In genomic region chr1:202063093-202063492, GRCh38 we compare ENCODE assay signal across 26 cellular contexts. TPM values are rescaled to one million over a fixed set of nuclear protein-coding genes. Genes with fewer than 3 reads are reported as not detected.
DNase-seq lines count a peak whose midpoint lies in the region; ATAC-seq, FAIRE-seq and TF ChIP-seq lines count a peak whose summit lies in the region.
"Had no signal": no experiment of that assay in that cellular context is flagged by ENCODE, and none has a peak within 500 bp of the region (broad histone marks: within the 10 kb centered on the region; RNA-seq: fewer than 3 reads in every experiment).

No MANE protein-coding gene starts in this region.

- peak; percentile 19 for DNase-seq in EH (ENCODE audit: low read depth)
- peak; percentile 74 for DNase-seq in M059J (ENCODE audit: low read depth)
- peak; percentile 8 for DNase-seq in brain pericyte (ENCODE audit: low read depth, low spot score)
- DNase-seq in HepG2 (ENCODE audit: low spot score) = peak; percentile 68
- no peak for DNase-seq in NCI-H774 (lab: John Stamatoyannopoulos, UW)
- no peak for DNase-seq in SK-N-SH
- no peak for DNase-seq in Karpas-422
- DNase-seq: activated B cell treated with CpG ODN at 0.5 μM for 24 hours; activated CD8-positive, alpha-beta T cell treated with anti-CD3 and anti-CD28 coated beads, Interleukin-2, amount 10 ng/mL, durations not matched to agents 7 days and 5 days; activated T-cell treated with anti-CD3 and anti-CD28 coated beads, Interleukin-2, amount 50 U/mL, for 72 hours; CD8-positive, alpha-beta memory T cell; esophagus squamous epithelium; heart right ventricle; MM.1S; NCI-H1694 treated with DMSO at 0.1 percent for 48 hours; NK-92 treated with Interleukin-12 subunit alpha and Interleukin-12 subunit beta, amount 100 ng/mL, for 24 hours; stimulated activated CD4-positive, alpha-beta T cell treated with anti-CD3 and anti-CD28 coated beads, Interleukin-4, amount 100 ng/mL, for 24 hours; stimulated activated CD8-positive, alpha-beta memory T cell treated with anti-CD3 and anti-CD28 coated beads, Interleukin-4, amount 100 ng/mL, for 48 hours; T-helper 17 cell had no signal

- CTCF ChIA-PET in HepG2 (lab: Yijun Ruan, JAX; ENCODE audit: low intra/inter-chr PET ratio, low total read pairs) = no interaction called here
- CTCF ChIA-PET in SK-N-SH (lab: Yijun Ruan, JAX) = interaction anchor here (1.2 to 1.6 kb wide), 2 partner anchors 54 to 63 kb away, joined by 3 to 4 read pairs; no protein-coding TSS in a partner anchor

- intact Hi-C loops in HepG2 (cut with micrococcal nuclease; ENCODE audit: unreplicated experiment) = no loop called here

- H3K9ac ChIP-seq in HepG2 (ENCODE audit: insufficient read depth, low read depth, low read length) (peak overlapping the region; percentile 30; the same call in 1 of the 2 replicates), SK-N-SH (no peak overlapping the region), Karpas-422 (ENCODE audit: low read length) (no peak overlapping the region)

- TF ChIP-seq POLR2A in HepG2 (IDR thresholded peaks at IDR 0.05; ENCODE audit: insufficient read depth in 1 of 2, low read depth in 2 of 2, low read length in 2 of 2) = no peak

- no TSS peak for BruUV-seq in HepG2 (replicated peaks; lab: Mats Ljungman, UMichigan)

- H3K27ac ChIP-seq in HepG2 (ENCODE audit: extremely low read length, insufficient read depth, low read length) = no peak overlapping the region
- H3K27ac ChIP-seq in SK-N-SH (ENCODE audit: low read depth in 2 of 2, low read length in 1 of 2) = no peak overlapping the region
- no peak overlapping the region for H3K27ac ChIP-seq in Karpas-422 (ENCODE audit: low read length)
- H3K27ac ChIP-seq: cardiac muscle cell, heart right ventricle, suprapubic skin had no signal

- H3F3A ChIP-seq in SK-N-SH (replicated peaks; ENCODE audit: insufficient read depth) = no peaks in the 10 kb centered on the region

- peak; percentile 8 for FAIRE-seq in HepG2 (lab: Jason Lieb, UNC)

- H3K9me3 ChIP-seq in HepG2 (ENCODE audit: low read length) = no peaks in the 10 kb centered on the region
- H3K9me3 ChIP-seq in SK-N-SH = no peaks in the 10 kb centered on the region
- no peaks in the 10 kb centered on the region for H3K9me3 ChIP-seq in Karpas-422 (ENCODE audit: low read length)
- H3K9me3 ChIP-seq: esophagus squamous epithelium, heart right ventricle, suprapubic skin had no signal

- ATAC-seq in HepG2 (no peak; the same call in 2 of the 3 replicates), HG02885 (IDR thresholded peaks at IDR 0.05; ENCODE audit: poor library complexity, unreplicated experiment) (no peak)
- ATAC-seq: activated CD8-positive, alpha-beta T cell treated with anti-CD3 and anti-CD28 coated beads, Interleukin-2, amount 10 ng/mL, durations not matched to agents 7 days and 5 days; activated naive CD4-positive, alpha-beta T cell treated with anti-CD3 and anti-CD28 coated beads, Interleukin-2, amount 50 U/mL, for 72 hours; activated T-cell treated with anti-CD3 and anti-CD28 coated beads, Interleukin-2, amount 50 U/mL, for 72 hours; heart right ventricle; Right ventricle myocardium inferior; sciatic nerve; T-helper 17 cell had no signal

- H3K36me3 ChIP-seq in HepG2 (replicated peaks in 1 of 2; ENCODE audit: control insufficient read depth in 1 of 2, insufficient read depth in 2 of 2, low read length in 2 of 2) (no peaks in the 10 kb centered on the region), SK-N-SH (replicated peaks in 1 of 2; ENCODE audit: control insufficient read depth in 1 of 2, insufficient read depth in 2 of 2, low read length in 1 of 2) (no peaks in the 10 kb centered on the region), Karpas-422 (ENCODE audit: insufficient read depth, low read length) (no peaks in the 10 kb centered on the region)
- H3K36me3 ChIP-seq: cardiac muscle cell, esophagus squamous epithelium, heart right ventricle, suprapubic skin had no signal

- H3K4me3 ChIP-seq in HepG2 (replicated peaks in 1 of 3; ENCODE audit: insufficient read depth in 1 of 3, low read depth in 2 of 3, low read length in 3 of 3) (no peak overlapping the region), SK-N-SH (ENCODE audit: low read depth in 2 of 2, low read length in 1 of 2) (no peak overlapping the region), Karpas-422 (ENCODE audit: low read length) (no peak overlapping the region)
- H3K4me3 ChIP-seq: cardiac muscle cell, esophagus squamous epithelium, heart right ventricle, suprapubic skin had no signal

- H2AFZ ChIP-seq in HepG2 (ENCODE audit: low read length) (no peak overlapping the region), SK-N-SH (ENCODE audit: low read depth) (no peak overlapping the region), Karpas-422 (ENCODE audit: low read length) (no peak overlapping the region)

- H3K4me2 ChIP-seq in HepG2 (ENCODE audit: low read depth, low read length) (no peak overlapping the region), SK-N-SH (no peak overlapping the region), Karpas-422 (ENCODE audit: low read depth, low read length, poor library complexity, severe bottlenecking) (no peak overlapping the region)

- H4K20me1 ChIP-seq in HepG2 (ENCODE audit: insufficient read depth, low read length) (no peaks in the 10 kb centered on the region), SK-N-SH (ENCODE audit: insufficient read depth) (no peaks in the 10 kb centered on the region), Karpas-422 (ENCODE audit: insufficient read depth, low read depth, low read length) (no peaks in the 10 kb centered on the region)

- peaks cover 55% of the 10 kb centered on the region for H3K4me1 ChIP-seq in HepG2 (ENCODE audit: insufficient read depth, low read length)
- H3K4me1 ChIP-seq in SK-N-SH (ENCODE audit: control insufficient read depth in 1 of 2, insufficient read depth in 2 of 2, low read depth in 1 of 2, low read length in 1 of 2) = no peaks in the 10 kb centered on the region
- no peaks in the 10 kb centered on the region for H3K4me1 ChIP-seq in Karpas-422 (ENCODE audit: low read length)
- H3K4me1 ChIP-seq: heart right ventricle, suprapubic skin had no signal

- POLR2A ChIA-PET in HepG2 (lab: Yijun Ruan, JAX) (interaction anchor here (0.9 to 2.7 kb wide), 3 partner anchors 11 to 53 kb away, joined by 3 to 9 read pairs (median 3); partner anchors contain the start of gene ELF3), SK-N-SH (lab: Yijun Ruan, JAX) (no interaction called here)

- H3K79me2 ChIP-seq in HepG2 (ENCODE audit: insufficient read depth, low read length) (no peaks in the 10 kb centered on the region), SK-N-SH (ENCODE audit: insufficient read depth) (no peaks in the 10 kb centered on the region), Karpas-422 (ENCODE audit: low read length) (no peaks in the 10 kb centered on the region)

- in situ Hi-C loops in HepG2 (cut with HindIII; ENCODE audit: extremely low pct_ligation_motif_present, low pct_unique_long_range_greater_than_20kb) = no loop called here

- H3K9me2 ChIP-seq in SK-N-SH (no peaks in the 10 kb centered on the region), Karpas-422 (replicated peaks; ENCODE audit: insufficient read depth, low read length) (no peaks in the 10 kb centered on the region)

- 8% methylated on average over 1 of the region's 1 CpG for WGBS in HepG2 (ENCODE audit: low lambda C conversion rate)
- 23% methylated on average over 1 of the region's 1 CpG for WGBS in SK-N-SH (ENCODE audit: low lambda C conversion rate)

- H3K27me3 ChIP-seq in HepG2 (ENCODE audit: control insufficient read depth in 1 of 2, insufficient read depth in 2 of 2, low read length in 2 of 2) = no peaks in the 10 kb centered on the region
- peaks cover 3% of the 10 kb centered on the region for H3K27me3 ChIP-seq in SK-N-SH (ENCODE audit: insufficient read depth)
- no peaks in the 10 kb centered on the region for H3K27me3 ChIP-seq in Karpas-422 (ENCODE audit: low read length)
- H3K27me3 ChIP-seq: cardiac muscle cell, esophagus squamous epithelium had no signal

- TF ChIP-seq CTCF in HepG2 (CRISPR knock-in tag; IDR thresholded peaks at IDR 0.05) (no peak), SK-N-SH (IDR thresholded peaks at IDR 0.05) (no peak)

- TF ChIP-seq RAD21 in HepG2 (CRISPR knock-in tag; IDR thresholded peaks at IDR 0.05) (no peak), SK-N-SH (IDR thresholded peaks at IDR 0.05; ENCODE audit: low read length) (no peak)

- peak in 1 of 2 experiments; percentile 65; a peak in 1 of 4 replicates for TF ChIP-seq EP300 in HepG2 (IDR thresholded peaks at IDR 0.05; ENCODE audit: low read depth in 2 of 2, low read length in 2 of 2)
- TF ChIP-seq EP300 in HepG2 (CRISPR knock-in tag; IDR thresholded peaks at IDR 0.05; ENCODE audit: borderline replicate concordance) = no peak
- no peak for TF ChIP-seq EP300 in SK-N-SH (IDR thresholded peaks at IDR 0.05; ENCODE audit: borderline replicate concordance in 1 of 2, low read depth in 1 of 2, low read length in 1 of 2)

RNA-seq across cellular contexts. Expression of gene ELF3, which starts 52.7 kb away (rescaled TPM):
- 0.15 and 2.3 TPM in 2 replicates for total RNA-seq in M059J (2014; rRNA removed; shearing (Covaris generic))
- 7.9 and 11.5 TPM in 2 replicates for total RNA-seq in HepG2 (2016; rRNA removed; fragmentation: Illumina TruSeq; extraction: Trizol)
- 2.7 and 3.4 TPM in 2 replicates for total RNA-seq in HepG2 (2016; cell fraction: cytosol; rRNA removed; fragmentation: Illumina TruSeq; extraction: Trizol; ENCODE audit: low read depth)
- 10.4 and 13.3 TPM in 2 replicates for total RNA-seq in HepG2 (2016; cell fraction: insoluble cytoplasmic fraction; rRNA removed; fragmentation: Illumina TruSeq; extraction: Trizol)
- total RNA-seq in HepG2 (2016; cell fraction: membrane; rRNA removed; fragmentation: Illumina TruSeq; extraction: Trizol) = 6.2 and 6.3 TPM in 2 replicates
- 12.6 and 14.1 TPM in 2 replicates for total RNA-seq in HepG2 (2016; cell fraction: nucleus; rRNA removed; fragmentation: Illumina TruSeq; extraction: Trizol)
- polyA plus RNA-seq in HepG2 (2011; rRNA removed) = 55.1 and 85.6 TPM in 2 replicates
- 53.6 and 65.9 TPM in 2 replicates for polyA plus RNA-seq in HepG2 (2011; cell fraction: cytosol; rRNA removed)
- polyA plus RNA-seq in HepG2 (2011; cell fraction: nucleus; rRNA removed) = 100 and 160 TPM in 2 replicates
- 23.2 and 51.8 TPM in 2 replicates for polyA plus RNA-seq in HepG2 (2012)
- polyA plus RNA-seq in HepG2 (2016; cell fraction: cytosol; fragmentation: Illumina TruSeq; extraction: Trizol; ENCODE audit: low read depth) = 1.3 and 1.4 TPM in 2 replicates
- polyA plus RNA-seq in HepG2 (2016; cell fraction: insoluble cytoplasmic fraction; fragmentation: Illumina TruSeq; extraction: Trizol; ENCODE audit: low read depth) = 8.0 and 8.3 TPM in 2 replicates
- 1.5 and 2.1 TPM in 2 replicates for polyA plus RNA-seq in HepG2 (2016; cell fraction: membrane; fragmentation: Illumina TruSeq; extraction: Trizol; ENCODE audit: low read depth)
- polyA plus RNA-seq in HepG2 (2016; cell fraction: nucleus; fragmentation: Illumina TruSeq; extraction: Trizol; ENCODE audit: insufficient read depth, low read depth) = 32.7 and 37.5 TPM in 2 replicates
- polyA minus RNA-seq in HepG2 (2011; rRNA and poly(A)+ RNA removed; ENCODE audit: low replicate concordance) = 97.8 and 144 TPM in 2 replicates
- polyA minus RNA-seq in HepG2 (2011; cell fraction: cytosol; rRNA and poly(A)+ RNA removed) = 37.5 and 50.6 TPM in 2 replicates
- 25.4 and 41.9 TPM in 2 replicates for polyA minus RNA-seq in HepG2 (2011; cell fraction: nucleus; rRNA and poly(A)+ RNA removed)
- polyA plus RNA-seq in SK-N-SH (2012; rRNA removed) = 0.10 and 0.11 TPM in 2 replicates
- 0.04 and 0.05 TPM in 2 replicates for polyA plus RNA-seq in SK-N-SH (2012; cell fraction: cytosol; rRNA removed)
- 1.3 and 1.5 TPM in 2 replicates for polyA plus RNA-seq in SK-N-SH (2012; cell fraction: nucleus; rRNA removed)
- 0.19 and 0.76 TPM in 2 replicates for total RNA-seq in Karpas-422 (2014; rRNA removed; shearing (Covaris generic); ENCODE audit: low replicate concordance)
- polyA plus RNA-seq: CD8-positive, alpha-beta memory T cell had no signal

RNA-seq across cellular contexts. Expression of gene GPR37L1, which starts 59.6 kb away (rescaled TPM):
- total RNA-seq in M059J (2014; rRNA removed; shearing (Covaris generic)) = not detected in 2 replicates
- not detected in 2 replicates for total RNA-seq in HepG2 (2016; rRNA removed; fragmentation: Illumina TruSeq; extraction: Trizol)
- not detected in 2 replicates for total RNA-seq in HepG2 (2016; cell fraction: cytosol; rRNA removed; fragmentation: Illumina TruSeq; extraction: Trizol; ENCODE audit: low read depth)
- total RNA-seq in HepG2 (2016; cell fraction: insoluble cytoplasmic fraction; rRNA removed; fragmentation: Illumina TruSeq; extraction: Trizol) = not detected in 2 replicates
- not detected in 2 replicates for total RNA-seq in HepG2 (2016; cell fraction: membrane; rRNA removed; fragmentation: Illumina TruSeq; extraction: Trizol)
- total RNA-seq in HepG2 (2016; cell fraction: nucleus; rRNA removed; fragmentation: Illumina TruSeq; extraction: Trizol) = not detected in 2 replicates
- polyA plus RNA-seq in HepG2 (2011; rRNA removed) = 0.12 and 0.13 TPM in 2 replicates
- polyA plus RNA-seq in HepG2 (2011; cell fraction: cytosol; rRNA removed) = 0.08 and 0.09 TPM in 2 replicates
- 0.19 and 0.21 TPM in 2 replicates for polyA plus RNA-seq in HepG2 (2011; cell fraction: nucleus; rRNA removed)
- polyA plus RNA-seq in HepG2 (2012) = 0.03 and 0.05 TPM in 2 replicates
- polyA plus RNA-seq in HepG2 (2016; cell fraction: cytosol; fragmentation: Illumina TruSeq; extraction: Trizol; ENCODE audit: low read depth) = not detected in 2 replicates
- polyA plus RNA-seq in HepG2 (2016; cell fraction: insoluble cytoplasmic fraction; fragmentation: Illumina TruSeq; extraction: Trizol; ENCODE audit: low read depth) = not detected in 2 replicates
- polyA plus RNA-seq in HepG2 (2016; cell fraction: membrane; fragmentation: Illumina TruSeq; extraction: Trizol; ENCODE audit: low read depth) = not detected in 2 replicates
- polyA plus RNA-seq in HepG2 (2016; cell fraction: nucleus; fragmentation: Illumina TruSeq; extraction: Trizol; ENCODE audit: insufficient read depth, low read depth) = not detected in 2 replicates
- polyA minus RNA-seq in HepG2 (2011; rRNA and poly(A)+ RNA removed; ENCODE audit: low replicate concordance) = 0.20 and 0.21 TPM in 2 replicates
- polyA minus RNA-seq in HepG2 (2011; cell fraction: cytosol; rRNA and poly(A)+ RNA removed) = not detected in 2 replicates
- 0.12 TPM in 1 of 2 replicates, not detected in the other for polyA minus RNA-seq in HepG2 (2011; cell fraction: nucleus; rRNA and poly(A)+ RNA removed)
- polyA plus RNA-seq in SK-N-SH (2012; rRNA removed) = not detected in 2 replicates
- not detected in 2 replicates for polyA plus RNA-seq in SK-N-SH (2012; cell fraction: cytosol; rRNA removed)
- 0.02 TPM in 1 of 2 replicates, not detected in the other for polyA plus RNA-seq in SK-N-SH (2012; cell fraction: nucleus; rRNA removed)
- not detected in 2 replicates for total RNA-seq in Karpas-422 (2014; rRNA removed; shearing (Covaris generic); ENCODE audit: low replicate concordance)
- total RNA-seq: activated B cell treated with CpG ODN at 0.5 μM for 24 hours; activated CD8-positive, alpha-beta T cell treated with anti-CD3 and anti-CD28 coated beads, Interleukin-2, amount 10 ng/mL, durations not matched to agents 7 days and 5 days; activated naive CD4-positive, alpha-beta T cell treated with anti-CD3 and anti-CD28 coated beads, Interleukin-2, amount 50 U/mL, for 72 hours; activated T-cell treated with anti-CD3 and anti-CD28 coated beads, Interleukin-2, amount 50 U/mL, for 72 hours; cardiac muscle cell; CD8-positive, alpha-beta memory T cell; G401; suprapubic skin; T-helper 17 cell had no signal
- polyA plus RNA-seq: cardiac muscle cell had no signal

Comparison
In these comparisons a context has a peak if more than half of its experiments do, and no peak if none do; other contexts are left out.
1. DNase-seq: peak in EH (single experiment), M059J (single experiment), brain pericyte (single experiment) and HepG2 (single experiment); none in NCI-H774 (single experiment), SK-N-SH (single experiment) and Karpas-422 (single experiment).